Comparison of ENCODE assay signal across 8 cellular contexts in the genomic region with DNA sequence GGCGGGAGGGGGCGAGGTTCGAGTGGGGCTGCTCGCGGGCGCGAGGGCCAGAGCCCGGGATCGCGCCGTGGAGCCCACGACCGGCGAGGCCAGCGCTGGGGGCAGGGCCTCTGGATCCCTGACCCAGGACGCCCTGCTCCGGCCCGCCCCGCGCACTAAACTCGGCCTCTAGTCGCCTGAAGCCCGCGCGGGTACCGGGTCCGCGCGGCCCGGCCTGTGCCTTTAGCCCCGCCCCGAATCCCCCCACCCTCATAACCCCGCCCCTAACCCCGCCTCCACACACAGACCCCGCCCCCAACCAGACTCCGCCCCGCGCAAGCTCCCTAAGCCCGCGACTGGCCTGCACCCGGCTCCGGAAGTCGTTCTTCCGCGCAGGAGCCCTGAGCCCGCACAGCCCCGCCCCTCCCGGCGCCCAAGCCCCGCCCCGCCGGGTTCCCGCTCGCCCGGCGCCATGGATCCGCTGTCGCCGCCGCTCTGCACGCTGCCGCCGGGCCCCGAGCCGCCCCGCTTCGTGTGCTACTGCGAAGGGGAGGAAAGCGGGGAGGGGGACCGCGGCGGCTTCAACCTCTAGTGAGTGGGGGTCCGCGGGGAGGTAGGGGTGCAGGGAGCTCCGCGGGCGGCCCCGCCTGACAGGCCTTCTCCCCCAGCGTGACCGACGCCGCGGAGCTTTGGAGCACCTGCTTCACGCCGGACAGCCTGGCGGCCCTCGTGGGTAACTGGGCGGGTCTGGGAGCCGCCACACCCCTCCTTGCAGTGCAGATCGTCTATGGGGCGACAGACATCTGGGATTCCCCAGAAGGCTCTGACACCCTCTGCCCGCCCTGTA. TPM values are rescaled to one million over a fixed set of nuclear protein-coding genes. Genes with fewer than 3 reads are reported as not detected.
DNase-seq lines count a peak whose midpoint lies in the region; ATAC-seq, FAIRE-seq and TF ChIP-seq lines count a peak whose summit lies in the region.

A gene with protein sequence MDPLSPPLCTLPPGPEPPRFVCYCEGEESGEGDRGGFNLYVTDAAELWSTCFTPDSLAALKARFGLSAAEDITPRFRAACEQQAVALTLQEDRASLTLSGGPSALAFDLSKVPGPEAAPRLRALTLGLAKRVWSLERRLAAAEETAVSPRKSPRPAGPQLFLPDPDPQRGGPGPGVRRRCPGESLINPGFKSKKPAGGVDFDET (plus strand): TSS at position 430 of the 826 bp plus-strand sequence. CDS start 22 bp downstream, at position 452.

- H3K27me3 ChIP-seq in HUES6 (ENCODE audit: control insufficient read depth, insufficient read depth, low read length) (peaks cover 23% of the 10 kb centered on the region), PC-3 (ENCODE audit: low read length) (no peaks in the 10 kb centered on the region), esophagus (ENCODE audit: control insufficient read depth in 1 of 2, insufficient read depth in 2 of 2, low read length in 2 of 2) (no peaks in the 10 kb centered on the region), muscle layer of colon (ENCODE audit: control insufficient read depth in 1 of 2, insufficient read depth in 2 of 2, low read length in 2 of 2) (peaks cover 12 to 42% of the 10 kb centered on the region in 2 donors)

- CTCF ChIA-PET in PC-3 (lab: Charles Lee), result interaction anchor here (1.4 kb wide), 1 partner anchor 37 kb away, joined by 6 read pairs; no protein-coding TSS in a partner anchor

- TF ChIP-seq CTCF in D721Med (IDR thresholded peaks at IDR 0.05; ENCODE audit: insufficient read depth, missing control alignments) (no peak), PC-3 (conservative IDR thresholded peaks at IDR 0.05; ENCODE audit: low read depth, low read length) (no peak)

- no peak for FAIRE-seq in D721Med (lab: Jason Lieb, UNC)

- H3K4me1 ChIP-seq in HUES6 (ENCODE audit: control insufficient read depth, insufficient read depth, low read length) (peaks cover 17% of the 10 kb centered on the region), PC-3 (ENCODE audit: insufficient read depth, low read length) (peaks cover 24% of the 10 kb centered on the region), esophagus (ENCODE audit: control insufficient read depth in 2 of 2, insufficient read depth in 2 of 2, low read length in 1 of 2) (peaks cover 0 to 27% of the 10 kb centered on the region in 2 donors), muscle layer of colon (ENCODE audit: insufficient read depth, low read length) (peaks cover 17% of the 10 kb centered on the region)

- no peak within 1 kb of the TSS; the same call in 1 of the 2 replicates for H3K27ac ChIP-seq in HUES6 (ENCODE audit: low read depth, low read length)
- peak within 1 kb of the TSS; percentile 59 for H3K27ac ChIP-seq in PC-3 (ENCODE audit: low read length)
- peak within 1 kb of the TSS; percentile 84 to 90 for H3K27ac ChIP-seq in esophagus (ENCODE audit: low read depth in 2 of 2, low read length in 1 of 2)
- peak within 1 kb of the TSS; percentile 76 for H3K27ac ChIP-seq in muscle layer of colon (ENCODE audit: low read depth, low read length)

- peaks cover 16% of the 10 kb centered on the region for H3K79me2 ChIP-seq in PC-3 (ENCODE audit: low read length)

- peak within 1 kb of the TSS; percentile 74 for H3K4me3 ChIP-seq in HUES6 (ENCODE audit: low read depth, low read length)
- peak within 1 kb of the TSS; percentile 89 for H3K4me3 ChIP-seq in PC-3 (ENCODE audit: low read length)
- peak within 1 kb of the TSS; percentile 52 to 70 for H3K4me3 ChIP-seq in esophagus (ENCODE audit: low read depth in 1 of 2, low read length in 2 of 2)
- H3K4me3 ChIP-seq in muscle layer of colon (ENCODE audit: low read depth in 1 of 2, low read length in 2 of 2), result peak within 1 kb of the TSS; percentile 81 to 84

- 0 to 3% methylated on average over 49 to 92 of the region's 92 CpGs for WGBS in esophagus, 2 donors

- intact Hi-C loops in PC-3 (cut with micrococcal nuclease), result loop anchor here (2.0 to 10.0 kb wide), 2 partner anchors 41 to 147 kb away; a partner anchor contains a TSS

- peaks cover 11% of the 10 kb centered on the region for H3K9me3 ChIP-seq in HUES6 (ENCODE audit: control insufficient read depth, insufficient read depth, low read depth, low read length)
- H3K9me3 ChIP-seq in PC-3 (ENCODE audit: low read length), result no peaks in the 10 kb centered on the region
- no peaks in the 10 kb centered on the region for H3K9me3 ChIP-seq in esophagus (ENCODE audit: control insufficient read depth in 2 of 2, insufficient read depth in 1 of 2, low read depth in 1 of 2, low read length in 1 of 2)
- no peaks in the 10 kb centered on the region for H3K9me3 ChIP-seq in muscle layer of colon (ENCODE audit: low read length)

- DNase-seq in D721Med (ENCODE audit: insufficient read length, low spot score) (peak; percentile 99), PC-3 (peak; percentile 82)
- peak; percentile 94 for DNase-seq in activated T-cell treated with anti-CD3 and anti-CD28 coated beads, Interleukin-2, amount 50 U/mL, for 1 hour
- DNase-seq in stimulated activated CD8-positive, alpha-beta memory T cell treated with anti-CD3 and anti-CD28 coated beads, Interleukin-7, amount 100 ng/mL, for 1 hour (ENCODE audit: low read depth in 2 of 2), result peak; percentile 87 to 90

- POLR2A ChIA-PET in PC-3 (lab: Charles Lee; ENCODE audit: unreplicated experiment), result interaction anchor here (0.6 kb wide), 5 partner anchors 30 to 490 kb away, joined by 3 to 14 read pairs (median 6); no protein-coding TSS in a partner anchor

- no peaks in the 10 kb centered on the region for H3F3A ChIP-seq in PC-3 (ENCODE audit: low read length, unreplicated experiment)

- H3K36me3 ChIP-seq in HUES6 (ENCODE audit: control insufficient read depth, insufficient read depth, low read length) (no peaks in the 10 kb centered on the region), PC-3 (ENCODE audit: low read depth, low read length) (no peaks in the 10 kb centered on the region; the same call in 1 of the 2 replicates), esophagus (ENCODE audit: control insufficient read depth in 2 of 2, insufficient read depth in 2 of 2, low read length in 1 of 2) (peaks cover 0 to 9% of the 10 kb centered on the region in 2 donors), muscle layer of colon (ENCODE audit: insufficient read depth, low read length) (no peaks in the 10 kb centered on the region)

- peak within 1 kb of the TSS; percentile 63 for H2AFZ ChIP-seq in PC-3 (ENCODE audit: low read length)

- no peaks in the 10 kb centered on the region for H4K20me1 ChIP-seq in PC-3 (ENCODE audit: low read length)

- H3K9ac ChIP-seq in HUES6 (ENCODE audit: low read length) (peak within 1 kb of the TSS; percentile 56), PC-3 (ENCODE audit: low read length) (peak within 1 kb of the TSS; percentile 90), muscle layer of colon (ENCODE audit: low read length) (no peak within 1 kb of the TSS)

- no peaks in the 10 kb centered on the region for H3K9me2 ChIP-seq in PC-3 (replicated peaks; ENCODE audit: low read length)

- H3K4me2 ChIP-seq in PC-3 (ENCODE audit: low read length), result peak within 1 kb of the TSS; percentile 87

- peak; percentile 77 for ATAC-seq in GM21390 (IDR thresholded peaks at IDR 0.05; ENCODE audit: unreplicated experiment)
- ATAC-seq in PC-3, result peak; percentile 71

- BruUV-seq in PC-3 (replicated peaks; lab: Mats Ljungman, UMichigan), result no TSS peak

RNA-seq across cellular contexts. Expression of the gene that starts here (rescaled TPM):
- 113 and 137 TPM in 2 replicates for total RNA-seq in PC-3 (2014; rRNA removed)
- polyA plus RNA-seq in esophagus, result 100 to 1,000 TPM in 1 of 2 donors, 10 to 100 TPM in 1; 49.7 to 119 TPM
